13 cellular contexts compared by ENCODE assay signal in the genomic region with DNA sequence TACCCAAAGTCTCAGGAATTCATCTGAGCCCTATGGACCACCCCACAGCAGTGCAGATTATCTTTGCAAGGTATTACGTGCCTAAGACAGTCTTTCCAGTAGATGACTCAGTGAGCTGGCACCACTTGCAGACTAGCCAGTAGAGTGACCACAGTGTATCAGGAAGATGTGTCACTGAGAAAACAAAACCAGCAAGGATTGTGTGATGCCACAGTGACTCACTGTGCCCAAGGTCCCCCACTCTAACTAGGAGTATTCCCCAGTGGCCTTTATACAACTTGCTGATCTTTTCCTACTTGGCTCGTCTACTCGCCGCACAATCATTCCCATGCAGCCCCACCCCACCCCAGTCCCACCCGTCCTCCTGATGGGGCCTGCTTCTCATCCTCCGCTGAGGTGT. TPM values are rescaled to one million over a fixed set of nuclear protein-coding genes. Genes with fewer than 3 reads are reported as not detected.
A peak's percentile ranks its signal among the peaks of the same experiment; 100 is the strongest.
DNase-seq lines count a peak whose midpoint lies in the region; ATAC-seq and TF ChIP-seq lines count a peak whose summit lies in the region.
"Had no signal": no experiment of that assay in that cellular context is flagged by ENCODE, and none has a peak within 500 bp of the region (broad histone marks: within the 10 kb centered on the region; RNA-seq: fewer than 3 reads in every experiment).

No MANE protein-coding gene starts in this region.

- no peak overlapping the region for H3K4me3 ChIP-seq in ascending aorta
- H3K4me3 ChIP-seq in testis, result no peak overlapping the region
- H3K4me3 ChIP-seq: tibial nerve had no signal

- WGBS in testis, 2 donors, result 75 to 83% methylated on average over 6 of the region's 6 CpGs

- H3K27ac ChIP-seq in ascending aorta (no peak overlapping the region), testis (no peak overlapping the region)
- H3K27ac ChIP-seq: tibial nerve had no signal

- intact Hi-C loops in ascending aorta (cut with DNase I) (no loop called here), testis (cut with DNase I; ENCODE audit: low total_unique reads) (no loop called here)

- H3K36me3 ChIP-seq in ascending aorta, result no peaks in the 10 kb centered on the region
- no peaks in the 10 kb centered on the region for H3K36me3 ChIP-seq in testis (ENCODE audit: low read depth, missing control alignments)
- H3K36me3 ChIP-seq: tibial nerve had no signal

- DNase-seq in AG09319 (ENCODE audit: extremely low read depth, low read depth) (peak; percentile 41), HK-2 (ENCODE audit: unreplicated experiment) (peak; percentile 82), ascending aorta (ENCODE audit: low spot score in 2 of 2) (peak; percentile 24 to 65), lung microvascular endothelial cell (ENCODE audit: low read depth in 2 of 2) (peak; percentile 64 to 93), cortex of kidney (lab: John Stamatoyannopoulos, UW) (no peak), testis (no peak), NCI-H82 (lab: John Stamatoyannopoulos, UW) (no peak)
- DNase-seq: activated CD4-positive, alpha-beta memory T cell treated with anti-CD3 and anti-CD28 coated beads, Interleukin-2, amount 10 ng/mL, durations not matched to agents 7 days and 5 days; NCI-H2171; posterior cingulate gyrus had no signal

- H3K4me1 ChIP-seq in ascending aorta (no peaks in the 10 kb centered on the region), testis (no peaks in the 10 kb centered on the region)

- no peak for ATAC-seq in HG02938 (IDR thresholded peaks at IDR 0.05; ENCODE audit: unreplicated experiment)

- no peaks in the 10 kb centered on the region for H3K9me3 ChIP-seq in ascending aorta
- no peaks in the 10 kb centered on the region for H3K9me3 ChIP-seq in testis

- TF ChIP-seq POLR2A in testis (IDR thresholded peaks at IDR 0.05), result no peak

- TF ChIP-seq CTCF in AG09319 (IDR thresholded peaks at IDR 0.05; ENCODE audit: low read depth, low read length) (no peak), ascending aorta (IDR thresholded peaks at IDR 0.05) (no peak), testis (IDR thresholded peaks at IDR 0.05) (no peak)

- H3K27me3 ChIP-seq in ascending aorta (no peaks in the 10 kb centered on the region), testis (no peaks in the 10 kb centered on the region)
- H3K27me3 ChIP-seq: tibial nerve had no signal

RNA-seq across cellular contexts. Expression of gene PRKCA, which starts 26.8 kb away (rescaled TPM):
- total RNA-seq in ascending aorta (3.2 TPM), lung microvascular endothelial cell (4.8 and 6.3 TPM in 2 replicates), testis (10 to 100 TPM; 15.4 to 22.9 TPM)
- 6.8 TPM for polyA plus RNA-seq in testis (ENCODE audit: insufficient read depth, low read depth, low replicate concordance)

RNA-seq across cellular contexts. Expression of gene APOH, which starts 46.4 kb away (rescaled TPM):
- total RNA-seq in ascending aorta (4.7 TPM), lung microvascular endothelial cell (not detected in 2 replicates), testis (under 1 TPM; 0.63 to 0.74 TPM)
- polyA plus RNA-seq in testis (ENCODE audit: insufficient read depth, low read depth, low replicate concordance), result 1.2 TPM
- total RNA-seq: activated CD4-positive, alpha-beta memory T cell treated with anti-CD3 and anti-CD28 coated beads, Interleukin-2, amount 10 ng/mL, durations not matched to agents 7 days and 5 days; tibial nerve had no signal
- polyA plus RNA-seq: esophagus had no signal

Comparison
In these comparisons a context has a peak if more than half of its experiments do, and no peak if none do; other contexts are left out.
1. DNase-seq: peak in AG09319 (single experiment), HK-2 (single experiment), ascending aorta (2 of 2) and lung microvascular endothelial cell (2 of 2); none in cortex of kidney (single experiment), testis (single experiment) and NCI-H82 (single experiment).